In the genomic region with DNA sequence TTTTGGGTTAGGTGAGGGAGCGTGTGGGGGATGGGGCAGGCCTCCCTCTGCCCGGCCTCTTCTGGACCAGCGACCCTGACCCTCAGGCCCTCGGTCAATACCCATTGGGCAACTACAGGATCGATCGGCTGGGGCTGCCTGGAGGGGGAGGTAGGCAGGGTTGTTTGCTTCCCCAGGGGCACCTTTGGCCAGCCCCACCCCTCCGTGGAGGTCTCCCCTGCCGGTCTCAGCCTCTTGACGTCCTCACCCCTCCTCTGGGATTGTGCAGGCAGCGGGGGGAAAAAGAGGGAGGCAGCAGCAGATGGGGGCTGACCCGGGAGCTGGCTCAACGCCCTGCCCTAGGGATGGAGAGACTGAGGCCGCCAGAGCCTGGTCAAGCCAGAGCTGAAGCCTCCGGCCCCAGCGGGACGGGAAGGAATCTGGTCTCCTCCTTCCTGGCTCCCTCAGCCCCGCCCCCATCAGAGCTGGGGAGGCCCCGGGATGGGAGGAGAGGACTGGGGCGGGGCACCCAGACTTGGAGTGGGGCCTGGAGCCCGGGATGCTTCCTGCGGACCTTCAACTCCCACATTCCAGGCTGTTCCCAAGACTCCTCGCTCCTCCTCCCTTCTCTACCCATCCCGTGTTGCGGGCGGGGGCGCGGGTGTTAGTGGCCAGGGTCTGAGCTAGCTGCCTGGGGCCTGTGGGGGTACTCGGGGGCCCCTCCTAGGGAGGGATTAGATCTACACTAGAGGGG, we compare ENCODE assay signal across 1 cellular context.
TF ChIP-seq lines count a peak whose summit lies in the region.

No MANE protein-coding gene starts in this region.

TF ChIP-seq in WTC11, 78 proteins besides CTCF, POLR2A, EP300 and RAD21 (continued from another document):
- TF ChIP-seq, protein P1, sequence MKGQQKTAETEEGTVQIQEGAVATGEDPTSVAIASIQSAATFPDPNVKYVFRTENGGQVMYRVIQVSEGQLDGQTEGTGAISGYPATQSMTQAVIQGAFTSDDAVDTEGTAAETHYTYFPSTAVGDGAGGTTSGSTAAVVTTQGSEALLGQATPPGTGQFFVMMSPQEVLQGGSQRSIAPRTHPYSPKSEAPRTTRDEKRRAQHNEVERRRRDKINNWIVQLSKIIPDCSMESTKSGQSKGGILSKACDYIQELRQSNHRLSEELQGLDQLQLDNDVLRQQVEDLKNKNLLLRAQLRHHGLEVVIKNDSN (CRISPR knock-in tag; IDR thresholded peaks at IDR 0.05), result peak; percentile 6; the same call in 1 of the 2 replicates
